Comparison of ENCODE assay signal across 8 cellular contexts in the genomic region with DNA sequence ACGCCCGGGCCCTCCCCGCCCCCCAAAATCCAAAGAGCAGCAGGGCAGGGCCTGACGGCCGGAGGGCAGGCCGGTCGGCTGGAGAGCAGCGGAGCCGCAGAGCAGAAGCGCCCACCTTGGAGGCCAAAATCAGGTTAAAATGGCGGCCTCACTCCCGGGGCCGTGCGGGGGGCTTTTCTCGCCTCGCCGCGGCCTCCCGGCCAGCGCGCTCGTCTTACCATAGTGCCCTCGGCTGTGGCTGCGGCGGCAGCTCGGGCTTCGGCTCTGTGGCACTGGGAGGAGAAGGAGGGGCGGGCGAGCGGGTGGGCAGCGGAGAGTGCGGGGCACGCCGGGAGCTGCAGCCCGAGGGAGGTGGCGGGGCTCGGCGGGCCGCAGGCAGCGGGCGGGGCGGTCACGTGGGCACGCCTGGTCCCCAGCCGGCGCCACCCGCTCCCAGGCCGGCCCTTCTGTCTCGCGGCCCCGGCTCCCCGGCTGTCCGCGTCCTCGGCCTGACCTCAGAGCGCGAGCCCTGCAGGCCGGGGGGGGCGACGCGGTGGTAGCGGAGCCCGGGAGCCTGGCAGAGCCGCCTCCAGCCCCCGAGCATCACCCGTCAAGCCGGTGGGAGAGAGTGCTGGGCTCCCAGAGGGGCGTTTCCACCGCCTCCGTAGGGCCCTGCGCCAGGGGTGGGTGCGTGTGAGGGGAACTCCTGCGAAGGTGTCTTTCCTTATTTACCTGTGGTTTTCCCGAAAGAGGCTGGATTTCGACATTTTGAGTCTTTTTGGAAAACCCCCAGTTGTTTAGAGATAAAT. TPM values are rescaled to one million over a fixed set of nuclear protein-coding genes. Genes with fewer than 3 reads are reported as not detected.
DNase-seq lines count a peak whose midpoint lies in the region; ATAC-seq and TF ChIP-seq lines count a peak whose summit lies in the region.

A gene (minus strand): TSS at position 274 of the 788 bp plus-strand sequence. CDS start 53 bp downstream, at position 221.

- DNase-seq in CD14-positive monocyte (ENCODE audit: low spot score) (peak; percentile 52), NCI-H748 (lab: John Stamatoyannopoulos, UW; ENCODE audit: unreplicated experiment) (peak; percentile 89), lung (ENCODE audit: low spot score) (peak; percentile 83)
- peak; percentile 71 for DNase-seq in activated CD8-positive, alpha-beta T cell treated with anti-CD3 and anti-CD28 coated beads for 36 hours
- peak; percentile 29 to 70 (median 46) for DNase-seq in stimulated activated CD4-positive, alpha-beta T cell treated with anti-CD3 and anti-CD28 coated beads, TNF-alpha, amount 100 ng/mL, for 24 hours (ENCODE audit: low read depth in 3 of 3)

- H3K4me3 Mint-ChIP-seq in CD14-positive monocyte = peak within 1 kb of the TSS; percentile 89 to 95
- peak within 1 kb of the TSS; percentile 89 for H3K4me3 Mint-ChIP-seq in activated CD8-positive, alpha-beta T cell treated with anti-CD3 and anti-CD28 coated beads for 36 hours

- H3K9me3 ChIP-seq in ectodermal cell (ENCODE audit: control insufficient read depth, low read length) (no peaks in the 10 kb centered on the region), lung (ENCODE audit: control insufficient read depth in 2 of 2, insufficient read depth in 1 of 2, low read length in 1 of 2) (no peaks in the 10 kb centered on the region)

- CTCF ChIA-PET in activated CD8-positive, alpha-beta T cell treated with anti-CD3 and anti-CD28 coated beads for 36 hours (lab: Charles Lee) = interaction anchor here (0.9 to 12.9 kb wide), 6 partner anchors 9 to 84 kb away, joined by 3 to 105 read pairs (median 4); a partner anchor contains a TSS

- H3K27ac ChIP-seq in ectodermal cell (ENCODE audit: insufficient read depth, low read depth, low read length, poor library complexity, severe bottlenecking) (peak within 1 kb of the TSS; percentile 78), lung (ENCODE audit: low read depth in 1 of 2, low read length in 1 of 2) (peak within 1 kb of the TSS; percentile 95 to 99)

- peaks cover 20% of the 10 kb centered on the region for H3K4me1 Mint-ChIP-seq in CD14-positive monocyte
- peaks cover 23% of the 10 kb centered on the region for H3K4me1 Mint-ChIP-seq in activated CD8-positive, alpha-beta T cell treated with anti-CD3 and anti-CD28 coated beads for 36 hours (ENCODE audit: low read depth)

- intact Hi-C loops in CD14-positive monocyte (cut with micrococcal nuclease) = no loop called here
- intact Hi-C loops in activated CD8-positive, alpha-beta T cell treated with anti-CD3 and anti-CD28 coated beads for 36 hours (cut with micrococcal nuclease) = no loop called here

- 0 to 1% methylated on average over 75 of the region's 75 CpGs for WGBS in ectodermal cell, 2 experiments
- WGBS in lung, 2 donors = 0 to 1% methylated on average over 27 to 75 of the region's 75 CpGs

- H3K27me3 ChIP-seq in ectodermal cell (ENCODE audit: control insufficient read depth, insufficient read depth, low read length, poor library complexity, severe bottlenecking) = peaks cover 8% of the 10 kb centered on the region
- no peaks in the 10 kb centered on the region for H3K27me3 ChIP-seq in lung (ENCODE audit: control insufficient read depth, insufficient read depth)

- H3K4me1 ChIP-seq in ectodermal cell (ENCODE audit: control insufficient read depth, insufficient read depth, low read length) (peaks cover 5% of the 10 kb centered on the region), lung (ENCODE audit: control insufficient read depth in 2 of 2, insufficient read depth in 2 of 2, low read length in 2 of 2) (peaks cover 0 to 9% of the 10 kb centered on the region in 2 donors)

- peak; percentile 74 for ATAC-seq in GM19351 (IDR thresholded peaks at IDR 0.05; ENCODE audit: unreplicated experiment)
- ATAC-seq in HG03469 (IDR thresholded peaks at IDR 0.05; ENCODE audit: unreplicated experiment) = peak; percentile 41
- ATAC-seq in activated CD8-positive, alpha-beta T cell treated with anti-CD3 and anti-CD28 coated beads for 36 hours = peak; percentile 87
- ATAC-seq in lung (ENCODE audit: insufficient read depth, low FRiP score) = peak; percentile 97

- no peaks in the 10 kb centered on the region for H3K9me3 Mint-ChIP-seq in CD14-positive monocyte
- H3K9me3 Mint-ChIP-seq in activated CD8-positive, alpha-beta T cell treated with anti-CD3 and anti-CD28 coated beads for 36 hours = no peaks in the 10 kb centered on the region

- H3K36me3 ChIP-seq in ectodermal cell (ENCODE audit: control insufficient read depth, insufficient read depth, low read length) (peaks cover 6% of the 10 kb centered on the region), lung (ENCODE audit: control insufficient read depth in 2 of 2, insufficient read depth in 2 of 2, low read length in 2 of 2) (peaks cover 2 to 6% of the 10 kb centered on the region in 2 donors)

- POLR2A ChIA-PET in activated CD8-positive, alpha-beta T cell treated with anti-CD3 and anti-CD28 coated beads for 36 hours (lab: Charles Lee) = interaction anchor here (1.3 kb wide), 1 partner anchor 15 kb away, joined by 4 read pairs; no protein-coding TSS in a partner anchor

- H3K4me3 ChIP-seq in ectodermal cell (ENCODE audit: insufficient read depth, low read depth, low read length) (peak within 1 kb of the TSS; percentile 73), lung (peak within 1 kb of the TSS; percentile 98)

- peaks cover 4 to 11% (median 8%) of the 10 kb centered on the region in 3 donors for H3K27me3 Mint-ChIP-seq in CD14-positive monocyte (ENCODE audit: low read depth in 3 of 3)
- peaks cover 3% of the 10 kb centered on the region for H3K27me3 Mint-ChIP-seq in activated CD8-positive, alpha-beta T cell treated with anti-CD3 and anti-CD28 coated beads for 36 hours

- no peaks in the 10 kb centered on the region for H3K36me3 Mint-ChIP-seq in CD14-positive monocyte
- peaks cover 1% of the 10 kb centered on the region for H3K36me3 Mint-ChIP-seq in activated CD8-positive, alpha-beta T cell treated with anti-CD3 and anti-CD28 coated beads for 36 hours (ENCODE audit: low read depth)

- peak within 1 kb of the TSS; percentile 4 to 85 (median 80) for H3K27ac Mint-ChIP-seq in CD14-positive monocyte
- H3K27ac Mint-ChIP-seq in activated CD8-positive, alpha-beta T cell treated with anti-CD3 and anti-CD28 coated beads for 36 hours = peak within 1 kb of the TSS; percentile 89

- no peak for TF ChIP-seq CTCF in CD14-positive monocyte (IDR thresholded peaks at IDR 0.05)
- no peak for TF ChIP-seq CTCF in activated CD8-positive, alpha-beta T cell treated with anti-CD3 and anti-CD28 coated beads for 36 hours (IDR thresholded peaks at IDR 0.05)
- TF ChIP-seq CTCF in lung (IDR thresholded peaks at IDR 0.05; ENCODE audit: control extremely low read depth, extremely low read depth) = no peak

RNA-seq across cellular contexts. Expression of the gene that starts here (rescaled TPM):
- polyA plus RNA-seq in CD14-positive monocyte = 1 to 10 TPM; 3.5 to 3.8 TPM
- 1 to 10 TPM; 3.4 to 5.2 TPM for total RNA-seq in activated CD8-positive, alpha-beta T cell treated with anti-CD3 and anti-CD28 coated beads for 36 hours
- 35.3 TPM for polyA plus RNA-seq in ectodermal cell (2013, experiment 1 of 4)
- 28.8 TPM for polyA plus RNA-seq in ectodermal cell (2013, experiment 2 of 4)
- polyA plus RNA-seq in ectodermal cell (2013, experiment 3 of 4) = 34.6 TPM
- polyA plus RNA-seq in ectodermal cell (2013, experiment 4 of 4) = 32.6 TPM
- 10 to 100 TPM; 39.5 to 77.8 TPM for total RNA-seq in lung
- polyA plus RNA-seq in lung = 10 to 100 TPM; 17.1 to 28.0 TPM

Comparison
In these comparisons a context has a peak if more than half of its experiments do, and no peak if none do; other contexts are left out.
1. Peak in every context shown above with its lines: DNase-seq, ATAC-seq, H3K4me3 ChIP-seq and H3K27ac ChIP-seq.
2. RNA of the gene that starts here (total RNA-seq): 39.5 to 77.8 TPM in lung; 3.4 to 5.2 TPM in activated CD8-positive, alpha-beta T cell treated with anti-CD3 and anti-CD28 coated beads for 36 hours; every median in the first group is over 4 times any median in the second.
3. ATAC-seq: peak in every context shown above with its lines; median percentile 97 in lung; 87 in activated CD8-positive, alpha-beta T cell treated with anti-CD3 and anti-CD28 coated beads for 36 hours; 74 in GM19351; 41 in HG03469.